34 cellular contexts compared by ENCODE assay signal in genomic region chr1:6572653-6573383, GRCh38. TPM values are rescaled to one million over a fixed set of nuclear protein-coding genes. Genes with fewer than 3 reads are reported as not detected.
"Had no signal": no experiment of that assay in that cellular context is flagged by ENCODE, and none has a peak within 500 bp of the region (broad histone marks: within the 10 kb centered on the region; RNA-seq: fewer than 3 reads in every experiment).

No MANE protein-coding gene starts in this region.

- H3K27me3 ChIP-seq: gastroesophageal sphincter, hepatocyte, right atrium auricular region, testis, uterus had no signal

- H3K4me3 Mint-ChIP-seq: activated naive CD8-positive, alpha-beta T cell treated with anti-CD3 and anti-CD28 coated beads for 36 hours; nephron progenitor cell; T-cell had no signal

- H3K36me3 Mint-ChIP-seq: activated naive CD8-positive, alpha-beta T cell treated with anti-CD3 and anti-CD28 coated beads for 36 hours; naive B cell; T-cell had no signal

- H3K9me3 Mint-ChIP-seq: activated naive CD8-positive, alpha-beta T cell treated with anti-CD3 and anti-CD28 coated beads for 36 hours had no signal

- H3K4me1 Mint-ChIP-seq: naive B cell, T-cell had no signal

- DNase-seq: activated CD4-positive, alpha-beta T cell treated with anti-CD3 and anti-CD28 coated beads for 48 hours; activated CD4-positive, alpha-beta T cell treated with anti-CD3 and anti-CD28 coated beads, Interleukin-2, amount 50 U/mL, for 48 hours; activated CD8-positive, alpha-beta memory T cell treated with anti-CD3 and anti-CD28 coated beads, Interleukin-2, amount 50 U/mL, for 48 hours; activated naive CD4-positive, alpha-beta T cell; activated naive CD8-positive, alpha-beta T cell treated with anti-CD3 and anti-CD28 coated beads for 36 hours; activated T-cell treated with anti-CD3 and anti-CD28 coated beads, Interleukin-2, amount 50 U/mL, for 48 hours; amniotic stem cell; caudate nucleus; cortex of kidney; left cardiac atrium; left ventricle myocardium superior; naive B cell; nephron progenitor cell; occipital lobe; stimulated activated CD4-positive, alpha-beta T cell treated with anti-CD3 and anti-CD28 coated beads, Interleukin-15, amount 100 ng/mL, for 24 hours; stimulated activated CD4-positive, alpha-beta T cell treated with anti-CD3 and anti-CD28 coated beads, Interleukin-2, amount 100 ng/mL, for 24 hours; stimulated activated naive CD4-positive, alpha-beta T cell; T-cell; T1000; testis; trophoblast cell; uterus; WERI-Rb-1 had no signal

- H3K4me2 ChIP-seq: hepatocyte had no signal

- H2AFZ ChIP-seq: hepatocyte had no signal

- H3K9me3 ChIP-seq: right atrium auricular region, testis, uterus had no signal

- FAIRE-seq: astrocyte, endothelial cell of umbilical vein, keratinocyte had no signal

- H3K36me3 ChIP-seq: gastroesophageal sphincter, right atrium auricular region, uterus, WERI-Rb-1 had no signal

- H3K27ac ChIP-seq: gastroesophageal sphincter, hepatocyte, right atrium auricular region, testis, uterus, WERI-Rb-1 had no signal

- H3K27ac Mint-ChIP-seq: activated naive CD8-positive, alpha-beta T cell treated with anti-CD3 and anti-CD28 coated beads for 36 hours; naive B cell; nephron progenitor cell; T-cell had no signal

- H3K4me1 ChIP-seq: gastroesophageal sphincter, right atrium auricular region, uterus had no signal

- H3K79me2 ChIP-seq: hepatocyte had no signal

- ATAC-seq: activated CD4-positive, CD25-positive, alpha-beta regulatory T cell treated with anti-CD3 and anti-CD28 coated beads, Interleukin-2, amount 50 U/mL, for 24 hours; gastroesophageal sphincter; left cardiac atrium; left ventricle myocardium superior; T-cell had no signal

- H3K4me3 ChIP-seq: gastroesophageal sphincter, hepatocyte, right atrium auricular region, testis, uterus had no signal

RNA-seq across cellular contexts. Expression of gene TAS1R1, which starts 17.7 kb away (rescaled TPM):
- total RNA-seq: activated naive CD8-positive, alpha-beta T cell treated with anti-CD3 and anti-CD28 coated beads for 36 hours; astrocyte; chondrocyte; endothelial cell of umbilical vein; fibroblast of villous mesenchyme; gastroesophageal sphincter; hepatocyte; left cardiac atrium; left ventricle myocardium superior; lung microvascular endothelial cell; occipital lobe; pulmonary artery endothelial cell; right atrium auricular region; T-cell; uterus had no signal
- polyA plus RNA-seq: endothelial cell of umbilical vein, hepatocyte, keratinocyte had no signal
